ENCODE assay signal across 21 cellular contexts in genomic region chr2:207409525-207409924, GRCh38.
A peak's percentile ranks its signal among the peaks of the same experiment; 100 is the strongest.
DNase-seq lines count a peak whose midpoint lies in the region; ATAC-seq, FAIRE-seq and TF ChIP-seq lines count a peak whose summit lies in the region.
"Had no signal": no experiment of that assay in that cellular context is flagged by ENCODE, and none has a peak within 500 bp of the region (broad histone marks: within the 10 kb centered on the region; RNA-seq: fewer than 3 reads in every experiment).

No MANE protein-coding gene starts in this region.

- POLR2A ChIA-PET in A549 (lab: Yijun Ruan, JAX): no interaction called here

- no peak for TF ChIP-seq EP300 in A549 (IDR thresholded peaks at IDR 0.05)

- no peak for DNase-seq in A549 (ENCODE audit: low read depth in 1 of 2, low spot score in 1 of 2)
- no peak for DNase-seq in GM12891 (ENCODE audit: insufficient read length, low spot score)
- DNase-seq in myocyte (ENCODE audit: low read depth): peak; percentile 13
- no peak for DNase-seq in activated T-cell treated with anti-CD3 and anti-CD28 coated beads, Interleukin-2, amount 50 U/mL, for 72 hours
- DNase-seq in stimulated activated CD4-positive, alpha-beta T cell treated with anti-CD3 and anti-CD28 coated beads, Interleukin-2, amount 100 ng/mL, for 24 hours: no peak
- no peak for DNase-seq in GM19239 (ENCODE audit: insufficient read length, low spot score)
- DNase-seq: activated CD4-positive, alpha-beta T cell treated with anti-CD3 and anti-CD28 coated beads, Interleukin-2, amount 50 U/mL, for 4 hours; activated T-cell treated with anti-CD3 and anti-CD28 coated beads, Interleukin-2, amount 50 U/mL, for 4 hours; dermis blood vessel endothelial cell; lower lobe of right lung; naive thymus-derived CD4-positive, alpha-beta T cell; NCI-H146; NCI-H774; stimulated activated CD4-positive, alpha-beta T cell treated with anti-CD3 and anti-CD28 coated beads, Interleukin-12 subunit alpha, Interleukin-12 subunit beta, amount 100 ng/mL, for 4 hours had no signal

- no peaks in the 10 kb centered on the region for H3K36me3 Mint-ChIP-seq in activated T-cell treated with anti-CD3 and anti-CD28 coated beads, Interleukin-2, amount 50 U/mL, for 72 hours (ENCODE audit: insufficient read depth in 2 of 2)
- H3K36me3 Mint-ChIP-seq: activated naive CD4-positive, alpha-beta T cell treated with anti-CD3 and anti-CD28 coated beads, Interleukin-2, amount 50 U/mL, for 72 hours; stimulated activated effector memory CD8-positive, alpha-beta T cell treated with anti-CD3 and anti-CD28 coated beads, Interleukin-12 subunit alpha, Interleukin-12 subunit beta, amount 100 ng/mL, for 72 hours had no signal

- TF ChIP-seq POLR2A in A549 (IDR thresholded peaks at IDR 0.05; ENCODE audit: low read length): no peak
- TF ChIP-seq POLR2A in GM12891 (IDR thresholded peaks at IDR 0.05; ENCODE audit: low read depth, low read length): no peak

- H3K4me2 ChIP-seq in A549: peak overlapping the region; percentile 87; the same call in 2 of the 3 replicates

- TF ChIP-seq CTCF in A549 (IDR thresholded peaks at IDR 0.05) (no peak), VCaP (conservative IDR thresholded peaks at IDR 0.05) (no peak)

- no peak overlapping the region for H3K4me3 Mint-ChIP-seq in activated T-cell treated with anti-CD3 and anti-CD28 coated beads, Interleukin-2, amount 50 U/mL, for 72 hours
- H3K4me3 Mint-ChIP-seq: activated T-cell treated with anti-CD3 and anti-CD28 coated beads, Interleukin-2, amount 50 U/mL, for 4 hours; naive thymus-derived CD4-positive, alpha-beta T cell; stimulated activated effector memory CD8-positive, alpha-beta T cell treated with anti-CD3 and anti-CD28 coated beads, Interleukin-12 subunit alpha, Interleukin-12 subunit beta, amount 100 ng/mL, for 72 hours had no signal

- H3K9me3 ChIP-seq in A549: no peaks in the 10 kb centered on the region
- H3K9me3 ChIP-seq: lower lobe of right lung, tibial nerve had no signal

- H3K27ac ChIP-seq in A549 (peak overlapping the region; percentile 74 to 75; a peak in 5 of 6 replicates), VCaP (peak overlapping the region; percentile 95)
- H3K27ac ChIP-seq: lower lobe of right lung, tibial nerve had no signal

- H3K4me1 ChIP-seq in A549: peaks cover 24% of the 10 kb centered on the region

- peaks cover 7% of the 10 kb centered on the region for H3K27me3 Mint-ChIP-seq in activated T-cell treated with anti-CD3 and anti-CD28 coated beads, Interleukin-2, amount 50 U/mL, for 72 hours (ENCODE audit: low read depth)
- H3K27me3 Mint-ChIP-seq: naive thymus-derived CD4-positive, alpha-beta T cell had no signal

- FAIRE-seq in A549 (lab: Jason Lieb, UNC): no peak
- peak; percentile 31 for FAIRE-seq in GM12891 (lab: Jason Lieb, UNC)
- no peak for FAIRE-seq in GM19239 (lab: Jason Lieb, UNC)
- FAIRE-seq: GM18507, RCC 7860, TTC549 had no signal

- H3K27ac Mint-ChIP-seq in activated T-cell treated with anti-CD3 and anti-CD28 coated beads, Interleukin-2, amount 50 U/mL, for 72 hours: no peak overlapping the region
- H3K27ac Mint-ChIP-seq: activated naive CD4-positive, alpha-beta T cell treated with anti-CD3 and anti-CD28 coated beads, Interleukin-2, amount 50 U/mL, for 72 hours; naive thymus-derived CD4-positive, alpha-beta T cell; stimulated activated effector memory CD8-positive, alpha-beta T cell treated with anti-CD3 and anti-CD28 coated beads, Interleukin-12 subunit alpha, Interleukin-12 subunit beta, amount 100 ng/mL, for 72 hours had no signal

- TF ChIP-seq RAD21 in A549 (conservative IDR thresholded peaks at IDR 0.05 in 1 of 2, IDR thresholded peaks at IDR 0.05 in 1 of 2): no peak

- H3K9me3 Mint-ChIP-seq in activated T-cell treated with anti-CD3 and anti-CD28 coated beads, Interleukin-2, amount 50 U/mL, for 72 hours: peaks cover 0 to 2% of the 10 kb centered on the region in 2 donors
- H3K9me3 Mint-ChIP-seq: activated naive CD4-positive, alpha-beta T cell treated with anti-CD3 and anti-CD28 coated beads, Interleukin-2, amount 50 U/mL, for 72 hours; activated T-cell treated with anti-CD3 and anti-CD28 coated beads, Interleukin-2, amount 50 U/mL, for 4 hours; stimulated activated effector memory CD8-positive, alpha-beta T cell treated with anti-CD3 and anti-CD28 coated beads, Interleukin-12 subunit alpha, Interleukin-12 subunit beta, amount 100 ng/mL, for 72 hours had no signal

- ATAC-seq in A549: no peak
- ATAC-seq in activated T-cell treated with anti-CD3 and anti-CD28 coated beads, Interleukin-2, amount 50 U/mL, for 72 hours (replicated peaks in 1 of 2): no peak
- ATAC-seq: activated naive CD4-positive, alpha-beta T cell treated with anti-CD3 and anti-CD28 coated beads, Interleukin-2, amount 50 U/mL, for 72 hours; activated T-cell treated with anti-CD3 and anti-CD28 coated beads, Interleukin-2, amount 50 U/mL, for 4 hours; lower lobe of right lung; naive thymus-derived CD4-positive, alpha-beta T cell; stimulated activated effector memory CD8-positive, alpha-beta T cell treated with anti-CD3 and anti-CD28 coated beads, Interleukin-12 subunit alpha, Interleukin-12 subunit beta, amount 100 ng/mL, for 72 hours had no signal

- H3K4me3 ChIP-seq in A549: no peak overlapping the region
- H3K4me3 ChIP-seq: lower lobe of right lung, tibial nerve had no signal

- CTCF ChIA-PET in A549 (lab: Yijun Ruan, JAX): interaction anchor here (0.7 kb wide), 1 partner anchor 10 kb away, joined by 3 read pairs; no protein-coding TSS in a partner anchor

- WGBS in A549 (ENCODE audit: missing lambda C conversion rate): 90% methylated on average over 4 of the region's 4 CpGs

- no peaks in the 10 kb centered on the region for H3K4me1 Mint-ChIP-seq in activated T-cell treated with anti-CD3 and anti-CD28 coated beads, Interleukin-2, amount 50 U/mL, for 72 hours (ENCODE audit: low read depth)

TF ChIP-seq in A549, 52 proteins besides CTCF, POLR2A, EP300 and RAD21:
- TF ChIP-seq ZNF302 (CRISPR knock-in tag; IDR thresholded peaks at IDR 0.05): no peak
- TF ChIP-seq, protein P1, sequence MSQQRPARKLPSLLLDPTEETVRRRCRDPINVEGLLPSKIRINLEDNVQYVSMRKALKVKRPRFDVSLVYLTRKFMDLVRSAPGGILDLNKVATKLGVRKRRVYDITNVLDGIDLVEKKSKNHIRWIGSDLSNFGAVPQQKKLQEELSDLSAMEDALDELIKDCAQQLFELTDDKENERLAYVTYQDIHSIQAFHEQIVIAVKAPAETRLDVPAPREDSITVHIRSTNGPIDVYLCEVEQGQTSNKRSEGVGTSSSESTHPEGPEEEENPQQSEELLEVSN (IDR thresholded peaks at IDR 0.05; ENCODE audit: borderline replicate concordance, low read depth): no peak
- TF ChIP-seq POLR2AphosphoS2 (conservative IDR thresholded peaks at IDR 0.05; ENCODE audit: low read length): no peak
- TF ChIP-seq HOXB5 (CRISPR knock-in tag; IDR thresholded peaks at IDR 0.05): no peak
- no peak for TF ChIP-seq HOXB13 (CRISPR knock-in tag; IDR thresholded peaks at IDR 0.05; ENCODE audit: low read depth)
- no peak for TF ChIP-seq CBX8 (IDR thresholded peaks at IDR 0.05)
- TF ChIP-seq, protein P2, sequence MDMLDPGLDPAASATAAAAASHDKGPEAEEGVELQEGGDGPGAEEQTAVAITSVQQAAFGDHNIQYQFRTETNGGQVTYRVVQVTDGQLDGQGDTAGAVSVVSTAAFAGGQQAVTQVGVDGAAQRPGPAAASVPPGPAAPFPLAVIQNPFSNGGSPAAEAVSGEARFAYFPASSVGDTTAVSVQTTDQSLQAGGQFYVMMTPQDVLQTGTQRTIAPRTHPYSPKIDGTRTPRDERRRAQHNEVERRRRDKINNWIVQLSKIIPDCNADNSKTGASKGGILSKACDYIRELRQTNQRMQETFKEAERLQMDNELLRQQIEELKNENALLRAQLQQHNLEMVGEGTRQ (IDR thresholded peaks at IDR 0.05): no peak

TF ChIP-seq in GM12891, 5 proteins besides CTCF, POLR2A, EP300 and RAD21:
- no peak for TF ChIP-seq POLR2AphosphoS5 (IDR thresholded peaks at IDR 0.05; ENCODE audit: low read depth, low read length)
- TF ChIP-seq TAF1 (IDR thresholded peaks at IDR 0.05; ENCODE audit: low read depth, low read length): no peak
- TF ChIP-seq SPI1 (IDR thresholded peaks at IDR 0.05; ENCODE audit: low read depth, low read length): no peak
- no peak for TF ChIP-seq POU2F2 (IDR thresholded peaks at IDR 0.05; ENCODE audit: low read depth, low read length)
- TF ChIP-seq PAX5 (IDR thresholded peaks at IDR 0.05; ENCODE audit: insufficient read depth, low read length, severe bottlenecking): no peak
